ENCODE assay signal across 19 cellular contexts in the genomic region with DNA sequence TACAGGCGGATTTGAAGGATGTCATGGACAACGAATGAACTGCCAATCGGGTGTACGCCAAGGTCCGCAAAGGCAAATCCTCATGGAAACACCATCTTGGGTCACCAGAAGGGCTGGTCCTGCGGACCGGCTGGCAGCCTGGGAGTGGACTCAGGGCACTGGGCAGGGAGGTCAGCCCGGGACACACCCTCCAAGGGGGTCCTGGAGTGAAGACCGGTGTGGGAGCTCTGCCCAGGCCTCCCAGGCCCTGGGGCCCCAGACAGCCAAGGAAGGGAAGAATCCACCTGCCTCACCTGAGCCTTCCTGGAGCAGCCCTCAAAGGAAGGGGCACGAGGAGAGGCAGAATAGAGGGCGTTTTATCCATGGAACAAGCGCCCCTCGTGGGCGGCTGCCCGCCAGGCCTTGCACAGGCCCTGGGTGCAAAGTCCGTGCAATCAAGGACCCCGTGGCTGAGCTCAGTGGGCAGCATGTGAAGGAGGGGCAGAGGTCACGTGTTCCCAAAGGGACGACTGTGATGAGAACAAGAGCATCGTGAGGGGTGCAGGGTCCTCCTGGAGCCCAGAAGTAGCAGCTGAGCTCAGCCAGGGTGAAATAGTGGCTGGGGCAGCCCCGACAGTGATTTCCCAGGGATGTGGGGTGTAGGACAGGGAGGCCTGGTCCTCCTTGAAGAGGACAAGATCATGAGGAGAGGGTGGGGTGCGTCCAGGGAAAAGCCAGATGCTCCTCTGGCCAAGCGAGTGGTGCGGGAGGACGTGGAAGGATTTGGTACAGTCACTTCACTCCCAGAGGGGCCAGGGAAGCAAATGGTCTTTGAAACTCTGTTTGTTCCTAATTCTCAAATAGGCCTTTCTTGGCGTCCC.
"Had no signal": no experiment of that assay in that cellular context is flagged by ENCODE, and none has a peak within 500 bp of the region (broad histone marks: within the 10 kb centered on the region; RNA-seq: fewer than 3 reads in every experiment).

No MANE protein-coding gene starts in this region.

- H3K4me2 ChIP-seq: neural progenitor cell had no signal

- H3K4me3 ChIP-seq: cardiac muscle cell, neural progenitor cell, pancreas, tibial artery, vagina had no signal

- H3K4me1 ChIP-seq: neural progenitor cell, pancreas, tibial artery had no signal

- H3K27ac Mint-ChIP-seq: activated naive CD8-positive, alpha-beta T cell treated with anti-CD3 and anti-CD28 coated beads for 36 hours; memory B cell; naive thymus-derived CD4-positive, alpha-beta T cell; neural progenitor cell had no signal

- H3K36me3 ChIP-seq: cardiac muscle cell, neural progenitor cell, pancreas, tibial artery, vagina had no signal

- H3K36me3 Mint-ChIP-seq: activated naive CD8-positive, alpha-beta T cell treated with anti-CD3 and anti-CD28 coated beads for 36 hours; memory B cell; naive thymus-derived CD4-positive, alpha-beta T cell; neural progenitor cell had no signal

- H3K4me3 Mint-ChIP-seq: activated naive CD8-positive, alpha-beta T cell treated with anti-CD3 and anti-CD28 coated beads for 36 hours; memory B cell; naive thymus-derived CD4-positive, alpha-beta T cell; neural progenitor cell had no signal

- H3K27me3 ChIP-seq: cardiac muscle cell, neural progenitor cell, pancreas, tibial artery, vagina had no signal

- H3K27ac ChIP-seq: cardiac muscle cell, neural progenitor cell, pancreas, tibial artery, vagina had no signal

- H2AFZ ChIP-seq: neural progenitor cell had no signal

- DNase-seq: activated CD4-positive, alpha-beta T cell treated with anti-CD3 and anti-CD28 coated beads, Interleukin-2, amount 50 U/mL, for 1 hour; activated naive CD4-positive, alpha-beta T cell; activated naive CD8-positive, alpha-beta T cell treated with anti-CD3 and anti-CD28 coated beads for 36 hours; amygdala; erythroblast; foreskin melanocyte; glutamatergic neuron; hypothalamus; left ventricle myocardium superior; naive thymus-derived CD4-positive, alpha-beta T cell; stimulated activated CD8-positive, alpha-beta memory T cell treated with anti-CD3 and anti-CD28 coated beads, Interleukin-4, amount 100 ng/mL, for 48 hours; stimulated activated naive CD4-positive, alpha-beta T cell; T1000 had no signal

- ATAC-seq: left ventricle myocardium superior; naive thymus-derived CD4-positive, alpha-beta T cell; pancreas had no signal

- H3K27me3 Mint-ChIP-seq: activated naive CD8-positive, alpha-beta T cell treated with anti-CD3 and anti-CD28 coated beads for 36 hours; memory B cell; naive thymus-derived CD4-positive, alpha-beta T cell had no signal

- H3K9me3 Mint-ChIP-seq: activated naive CD8-positive, alpha-beta T cell treated with anti-CD3 and anti-CD28 coated beads for 36 hours; memory B cell; naive thymus-derived CD4-positive, alpha-beta T cell had no signal

- H3K9me3 ChIP-seq: pancreas, tibial artery, vagina had no signal

- H3K4me1 Mint-ChIP-seq: activated naive CD8-positive, alpha-beta T cell treated with anti-CD3 and anti-CD28 coated beads for 36 hours; memory B cell; naive thymus-derived CD4-positive, alpha-beta T cell had no signal

- H3K9ac ChIP-seq: neural progenitor cell had no signal
